Comparison of ENCODE assay signal across 8 cellular contexts in genomic region chr3:194632211-194632982, GRCh38. TPM values are rescaled to one million over a fixed set of nuclear protein-coding genes. Genes with fewer than 3 reads are reported as not detected.
DNase-seq lines count a peak whose midpoint lies in the region; ATAC-seq and TF ChIP-seq lines count a peak whose summit lies in the region.

No MANE protein-coding gene starts in this region.

- no peaks in the 10 kb centered on the region for H3K9me2 ChIP-seq in MM.1S (replicated peaks; ENCODE audit: insufficient read depth, low read length)

- H3K9ac ChIP-seq in MM.1S (ENCODE audit: low read length) (peak overlapping the region; percentile 54; the same call in 1 of the 2 replicates), subcutaneous abdominal adipose tissue (ENCODE audit: low read length in 5 of 5) (peak overlapping the region in 3 of 5 donors; percentile 47 to 68 (median 64))

- peak overlapping the region; percentile 92 for H3K4me3 Mint-ChIP-seq in MCF 10A (ENCODE audit: unreplicated experiment)

- H3K9me3 Mint-ChIP-seq in MCF 10A (ENCODE audit: unreplicated experiment) = no peaks in the 10 kb centered on the region

- peaks cover 6% of the 10 kb centered on the region for H3K4me1 Mint-ChIP-seq in MCF 10A (ENCODE audit: insufficient read depth, unreplicated experiment)

- intact Hi-C loops in MCF 10A (cut with micrococcal nuclease) = no loop called here

- H3K36me3 ChIP-seq in MM.1S (replicated peaks; ENCODE audit: insufficient read depth, low read length) (no peaks in the 10 kb centered on the region), subcutaneous abdominal adipose tissue (ENCODE audit: control insufficient read depth in 5 of 5, insufficient read depth in 5 of 5, low read length in 5 of 5) (peaks cover 0 to 18% (median 7%) of the 10 kb centered on the region in 5 donors)

- POLR2A ChIA-PET in MCF 10A (lab: Yijun Ruan, JAX) = interaction anchor here (2.6 kb wide), 1 partner anchor 40 kb away, joined by 14 read pairs; the partner anchor contains the start of gene LSG1

- peaks cover 6% of the 10 kb centered on the region for H3F3A ChIP-seq in MM.1S (ENCODE audit: insufficient read depth, low read length)

- H3K4me2 ChIP-seq in MM.1S (ENCODE audit: low read depth, low read length) = peak overlapping the region; percentile 85

- H3K4me1 ChIP-seq in MM.1S (ENCODE audit: low read length) = 0 out of 2 replicates have a peak, but pooled peaks cover 3% of the 10 kb centered on the region
- H3K4me1 ChIP-seq in subcutaneous abdominal adipose tissue (ENCODE audit: control insufficient read depth in 5 of 5, insufficient read depth in 5 of 5, low read length in 5 of 5) = peaks cover 0 to 17% (median 10%) of the 10 kb centered on the region in 5 donors

- CTCF ChIA-PET in MCF 10A (lab: Yijun Ruan, JAX) = interaction anchor here (0.6 to 1.2 kb wide), 3 partner anchors 34 to 639 kb away, joined by 3 to 4 read pairs (median 4); partner anchors contain the start of gene XXYLT1

- H3K9me3 ChIP-seq in MM.1S (replicated peaks; ENCODE audit: insufficient read depth, low read length) (no peaks in the 10 kb centered on the region), subcutaneous abdominal adipose tissue (ENCODE audit: control insufficient read depth in 5 of 5, low read length in 5 of 5) (no peaks in the 10 kb centered on the region)

- peak; percentile 18 for DNase-seq in activated CD4-positive, alpha-beta T cell treated with anti-CD3 and anti-CD28 coated beads for 48 hours
- DNase-seq in activated CD4-positive, alpha-beta T cell treated with anti-CD3 and anti-CD28 coated beads, Interleukin-2, amount 50 U/mL, for 4 hours = no peak
- no peak for DNase-seq in MM.1S
- peak; percentile 54 for DNase-seq in MCF 10A (ENCODE audit: unreplicated experiment)
- DNase-seq in kidney tubule cell (ENCODE audit: low spot score) = peak; percentile 40
- DNase-seq in NCI-H1417 (lab: John Stamatoyannopoulos, UW) = no peak

- H3K4me3 ChIP-seq in MM.1S (ENCODE audit: low read length) (peak overlapping the region; percentile 71), subcutaneous abdominal adipose tissue (ENCODE audit: low read depth in 1 of 5, low read length in 5 of 5) (peak overlapping the region; percentile 57 to 86 (median 75))

- ATAC-seq in HG02588 (IDR thresholded peaks at IDR 0.05; ENCODE audit: unreplicated experiment) = no peak

- H3K27me3 Mint-ChIP-seq in MCF 10A (ENCODE audit: insufficient read depth, unreplicated experiment) = no peaks in the 10 kb centered on the region

- TSS peak; percentile 46 for BruUV-seq in MCF 10A (replicated peaks; lab: Mats Ljungman, UMichigan)

- H3K27ac ChIP-seq in MM.1S (ENCODE audit: low read length) (no peak overlapping the region), subcutaneous abdominal adipose tissue (ENCODE audit: low read depth, low read length) (peak overlapping the region; percentile 41)

- H3K36me3 Mint-ChIP-seq in MCF 10A (ENCODE audit: insufficient read depth, unreplicated experiment) = no peaks in the 10 kb centered on the region

- no peak for TF ChIP-seq CTCF in MM.1S (IDR thresholded peaks at IDR 0.05; ENCODE audit: low read length)
- no peak for TF ChIP-seq CTCF in MCF 10A (IDR thresholded peaks at IDR 0.05; ENCODE audit: unreplicated experiment)

- H2AFZ ChIP-seq in MM.1S (ENCODE audit: low read length) = peak overlapping the region; percentile 90

- H3K79me2 ChIP-seq in MM.1S (ENCODE audit: low read length) = no peaks in the 10 kb centered on the region

- no peaks in the 10 kb centered on the region for H4K20me1 ChIP-seq in MM.1S (ENCODE audit: insufficient read depth, low read length)

- H3K27ac Mint-ChIP-seq in MCF 10A (ENCODE audit: low read depth, unreplicated experiment) = no peak overlapping the region

- H3K27me3 ChIP-seq in MM.1S (replicated peaks; ENCODE audit: insufficient read depth, low read length) (no peaks in the 10 kb centered on the region), subcutaneous abdominal adipose tissue (ENCODE audit: control insufficient read depth in 5 of 5, insufficient read depth in 4 of 5, low read length in 5 of 5) (no peaks in the 10 kb centered on the region)

RNA-seq across cellular contexts. Expression of gene TMEM44, which starts 0.8 kb away (rescaled TPM):
- 8.3 and 13.2 TPM in 2 replicates for total RNA-seq in MCF 10A (2022)

RNA-seq across cellular contexts. Expression of gene LSG1, which starts 39.6 kb away (rescaled TPM):
- 30.5 and 35.1 TPM in 2 replicates for total RNA-seq in MCF 10A (2022)

RNA-seq across cellular contexts. Expression of gene FAM43A, which starts 53.3 kb away (rescaled TPM):
- 1.0 and 1.3 TPM in 2 replicates for total RNA-seq in MCF 10A (2022)

Comparison
In these comparisons a context has a peak if more than half of its experiments do, and no peak if none do; other contexts are left out.
1. DNase-seq: peak in activated CD4-positive, alpha-beta T cell treated with anti-CD3 and anti-CD28 coated beads for 48 hours (single experiment), MCF 10A (single experiment) and kidney tubule cell (single experiment); none in activated CD4-positive, alpha-beta T cell treated with anti-CD3 and anti-CD28 coated beads, Interleukin-2, amount 50 U/mL, for 4 hours (0 of 2), MM.1S (single experiment) and NCI-H1417 (0 of 3).